1 cellular context compared by ENCODE assay signal in the genomic region with DNA sequence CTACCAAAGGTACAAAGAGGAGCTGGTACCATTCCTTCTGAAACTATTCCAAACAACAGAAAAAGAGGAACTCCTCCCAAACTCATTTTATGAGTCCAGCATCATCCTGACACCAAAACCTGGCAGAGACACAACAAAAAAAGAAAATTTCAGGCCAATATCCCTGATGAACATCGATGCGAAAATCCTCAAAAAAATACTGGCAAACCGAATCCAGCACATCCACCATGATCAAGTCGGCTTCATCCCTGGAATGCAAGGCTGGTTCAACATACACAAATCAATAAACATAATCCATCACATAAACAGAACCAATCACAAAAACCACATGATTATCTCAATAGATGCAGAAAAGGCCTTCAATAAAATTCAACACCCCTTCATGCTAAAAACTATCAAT. TPM values are rescaled to one million over a fixed set of nuclear protein-coding genes. Genes with fewer than 3 reads are reported as not detected.
DNase-seq lines count a peak whose midpoint lies in the region; ATAC-seq, FAIRE-seq and TF ChIP-seq lines count a peak whose summit lies in the region.
"Not testable (repeated sequence)": the region's sequence is repeated elsewhere in the genome, so short reads cannot be mapped to it uniquely, and the experiment has no call there.

No MANE protein-coding gene starts in this region.

- not testable (repeated sequence) for FAIRE-seq in K562 (lab: Jason Lieb, UNC)

- not testable (repeated sequence) for H3K9me3 ChIP-seq in K562 (replicated peaks; ENCODE audit: control insufficient read depth, insufficient read depth, low read depth, low read length)

- peaks cover 23% of the 10 kb centered on the region for H3K36me3 ChIP-seq in K562 (ENCODE audit: control insufficient read depth, insufficient read depth, low read length)

- ATAC-seq in K562 = not testable (repeated sequence)

- intact Hi-C loops in K562 (cut with micrococcal nuclease) = not testable (repeated sequence)

- not testable (repeated sequence) for H3K9me1 ChIP-seq in K562 (ENCODE audit: control insufficient read depth, insufficient read depth, low read length)

- H3K27me3 ChIP-seq in K562 (ENCODE audit: control insufficient read depth in 2 of 2, insufficient read depth in 2 of 2, low read length in 2 of 2) = not testable (repeated sequence)

- H3K4me2 ChIP-seq in K562 (ENCODE audit: insufficient read depth, low read length) = not testable (repeated sequence)

- POLR2A ChIA-PET in K562 (lab: Yijun Ruan, JAX) = not testable (repeated sequence)

- H3K9ac ChIP-seq in K562 (ENCODE audit: insufficient read depth in 1 of 2, low read depth in 2 of 2, low read length in 2 of 2) = not testable (repeated sequence)

- not testable (repeated sequence) for TF ChIP-seq RAD21 in K562 (CRISPR knock-in tag; conservative IDR thresholded peaks at IDR 0.05 in 1 of 2, IDR thresholded peaks at IDR 0.05 in 1 of 2)

- not testable (repeated sequence) for TF ChIP-seq CTCF in K562 (IDR thresholded peaks at IDR 0.05 in 2 of 3, conservative IDR thresholded peaks at IDR 0.05 in 1 of 3; ENCODE audit: insufficient read depth in 2 of 3, low read depth in 1 of 3, low read length in 3 of 3)

- in situ Hi-C loops in K562 (cut with MboI) = not testable (repeated sequence)

- not testable (repeated sequence) for TF ChIP-seq POLR2A in K562 (conservative IDR thresholded peaks at IDR 0.05)

- not testable (repeated sequence) for TF ChIP-seq EP300 in K562 (IDR thresholded peaks at IDR 0.05; ENCODE audit: low read length)

- not testable (repeated sequence) for H2AFZ ChIP-seq in K562 (ENCODE audit: low read depth, low read length)

- not testable (repeated sequence) for H3K4me3 ChIP-seq in K562

- BruUV-seq in K562 (replicated peaks; lab: Mats Ljungman, UMichigan) = not testable (repeated sequence)

- WGBS in K562 (ENCODE audit: insufficient coverage, low coverage, missing lambda C conversion rate) = 98% methylated on average over 4 of the region's 4 CpGs

- peaks cover 8 to 18% of the 10 kb centered on the region in 2 experiments for H3K4me1 ChIP-seq in K562 (replicated peaks in 1 of 2; ENCODE audit: control insufficient read depth in 2 of 2, insufficient read depth in 2 of 2, low read length in 2 of 2)

- not testable (repeated sequence) for H4K20me1 ChIP-seq in K562 (replicated peaks; ENCODE audit: control insufficient read depth, insufficient read depth, low read length)

- H3K79me2 ChIP-seq in K562 (ENCODE audit: control insufficient read depth, insufficient read depth, low read length) = peaks cover 87% of the 10 kb centered on the region

- CTCF ChIA-PET in K562 (lab: Yijun Ruan, JAX; ENCODE audit: low intra/inter-chr PET ratio) = not testable (repeated sequence)

- H3K27ac ChIP-seq in K562 (ENCODE audit: extremely low read depth, low read depth, low read length) = not testable (repeated sequence)

- DNase-seq in K562 (ENCODE audit: extremely low read depth in 1 of 4, low spot score in 3 of 4) = not testable (repeated sequence)

TF ChIP-seq in K562, 482 proteins besides CTCF, POLR2A, EP300 and RAD21:
- TF ChIP-seq ZNF324 (CRISPR knock-in tag; IDR thresholded peaks at IDR 0.05) = peak; percentile 96
- peak; percentile 81; the same call in 1 of the 2 replicates for TF ChIP-seq ZNF445 (CRISPR knock-in tag; IDR thresholded peaks at IDR 0.05; ENCODE audit: low read depth)
- peak; percentile 35; the same call in 1 of the 2 replicates for TF ChIP-seq SPI1 (IDR thresholded peaks at IDR 0.05; ENCODE audit: borderline replicate concordance, low read depth, low read length)
- peak; percentile 83 for TF ChIP-seq TRIM28 (IDR thresholded peaks at IDR 0.05)
- TF ChIP-seq, protein P1, sequence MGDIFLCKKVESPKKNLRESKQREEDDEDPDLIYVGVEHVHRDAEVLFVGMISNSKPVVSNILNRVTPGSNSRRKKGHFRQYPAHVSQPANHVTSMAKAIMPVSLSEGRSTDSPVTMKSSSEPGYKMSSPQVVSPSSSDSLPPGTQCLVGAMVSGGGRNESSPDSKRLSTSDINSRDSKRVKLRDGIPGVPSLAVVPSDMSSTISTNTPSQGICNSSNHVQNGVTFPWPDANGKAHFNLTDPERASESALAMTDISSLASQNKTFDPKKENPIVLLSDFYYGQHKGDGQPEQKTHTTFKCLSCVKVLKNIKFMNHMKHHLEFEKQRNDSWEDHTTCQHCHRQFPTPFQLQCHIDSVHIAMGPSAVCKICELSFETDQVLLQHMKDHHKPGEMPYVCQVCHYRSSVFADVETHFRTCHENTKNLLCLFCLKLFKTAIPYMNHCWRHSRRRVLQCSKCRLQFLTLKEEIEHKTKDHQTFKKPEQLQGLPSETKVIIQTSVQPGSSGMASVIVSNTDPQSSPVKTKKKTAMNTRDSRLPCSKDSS (IDR thresholded peaks at IDR 0.05; ENCODE audit: low read depth, partially characterized antibody) = peak; percentile 83

RNA-seq across cellular contexts. Expression of gene SNX14, which starts 10.8 kb away (rescaled TPM):
- total RNA-seq in K562 (2011; cell fraction: chromatin; rRNA removed; ENCODE audit: low replicate concordance) = 102 and 244 TPM in 2 replicates
- 82.4 and 99.2 TPM in 2 replicates for total RNA-seq in K562 (2011; cell fraction: nucleolus; rRNA removed)
- 108 and 129 TPM in 2 replicates for total RNA-seq in K562 (2011; cell fraction: nucleoplasm; rRNA removed)
- total RNA-seq in K562 (2014; rRNA removed) (66.3 and 84.2 TPM in 2 replicates), K562 (2014; rRNA removed; fragmentation: Illumina TruSeq; extraction: Trizol) (134 and 138 TPM in 2 replicates), K562 (2015; rRNA removed; fragmentation: Illumina TruSeq; extraction: Trizol) (131 and 140 TPM in 2 replicates), K562 (2021) (66.1 and 72.7 TPM in 2 replicates)
- polyA plus RNA-seq in K562 (2011; rRNA removed) (96.1 and 125 TPM in 2 replicates), K562 (2014; fragmentation: Illumina TruSeq; extraction: Trizol) (68.8 and 71.2 TPM in 2 replicates), K562 (2014; fragmentation: Nextera tagmentation; extraction: Ambion mirVana) (10 to 100 TPM; 46.5 to 61.1 TPM), K562 (2014; rRNA removed) (63.1 and 72.1 TPM in 2 replicates)
- 28.6 and 35.4 TPM in 2 replicates for polyA plus RNA-seq in K562 (2011; cell fraction: cytosol; rRNA removed)
- 54.9 and 67.4 TPM in 2 replicates for polyA plus RNA-seq in K562 (2011; cell fraction: nucleus; rRNA removed)
- 60.9 and 75.4 TPM in 2 replicates for polyA plus RNA-seq in K562 (2012)
- polyA minus RNA-seq in K562 (2011; rRNA and poly(A)+ RNA removed) = 149 and 151 TPM in 2 replicates
- 38.2 and 52.5 TPM in 2 replicates for polyA minus RNA-seq in K562 (2011; cell fraction: cytosol; rRNA and poly(A)+ RNA removed)
- polyA minus RNA-seq in K562 (2011; cell fraction: nucleus; rRNA and poly(A)+ RNA removed) = 72.2 and 76.3 TPM in 2 replicates

RNA-seq across cellular contexts. Expression of gene SYNCRIP, which starts 59.9 kb away (rescaled TPM):
- total RNA-seq in K562 (2011; cell fraction: chromatin; rRNA removed; ENCODE audit: low replicate concordance) = 54.8 and 178 TPM in 2 replicates
- total RNA-seq in K562 (2011; cell fraction: nucleolus; rRNA removed) = 19.3 and 24.5 TPM in 2 replicates
- 46.9 and 86.5 TPM in 2 replicates for total RNA-seq in K562 (2011; cell fraction: nucleoplasm; rRNA removed)
- total RNA-seq in K562 (2014; rRNA removed) (78.0 and 82.5 TPM in 2 replicates), K562 (2014; rRNA removed; fragmentation: Illumina TruSeq; extraction: Trizol) (171 and 210 TPM in 2 replicates), K562 (2015; rRNA removed; fragmentation: Illumina TruSeq; extraction: Trizol) (149 and 155 TPM in 2 replicates), K562 (2021) (120 and 144 TPM in 2 replicates)
- polyA plus RNA-seq in K562 (2011; rRNA removed) (25.7 and 46.5 TPM in 2 replicates), K562 (2014; fragmentation: Illumina TruSeq; extraction: Trizol) (272 and 295 TPM in 2 replicates), K562 (2014; fragmentation: Nextera tagmentation; extraction: Ambion mirVana) (100 to 1,000 TPM; 124 to 140 TPM), K562 (2014; rRNA removed) (71.4 and 81.9 TPM in 2 replicates)
- 5.0 and 11.6 TPM in 2 replicates for polyA plus RNA-seq in K562 (2011; cell fraction: cytosol; rRNA removed)
- 14.5 and 19.5 TPM in 2 replicates for polyA plus RNA-seq in K562 (2011; cell fraction: nucleus; rRNA removed)
- 68.7 and 116 TPM in 2 replicates for polyA plus RNA-seq in K562 (2012)
- polyA minus RNA-seq in K562 (2011; rRNA and poly(A)+ RNA removed) = 103 and 112 TPM in 2 replicates
- 28.6 and 30.7 TPM in 2 replicates for polyA minus RNA-seq in K562 (2011; cell fraction: cytosol; rRNA and poly(A)+ RNA removed)
- 33.7 and 55.8 TPM in 2 replicates for polyA minus RNA-seq in K562 (2011; cell fraction: nucleus; rRNA and poly(A)+ RNA removed)
